In the genomic region with DNA sequence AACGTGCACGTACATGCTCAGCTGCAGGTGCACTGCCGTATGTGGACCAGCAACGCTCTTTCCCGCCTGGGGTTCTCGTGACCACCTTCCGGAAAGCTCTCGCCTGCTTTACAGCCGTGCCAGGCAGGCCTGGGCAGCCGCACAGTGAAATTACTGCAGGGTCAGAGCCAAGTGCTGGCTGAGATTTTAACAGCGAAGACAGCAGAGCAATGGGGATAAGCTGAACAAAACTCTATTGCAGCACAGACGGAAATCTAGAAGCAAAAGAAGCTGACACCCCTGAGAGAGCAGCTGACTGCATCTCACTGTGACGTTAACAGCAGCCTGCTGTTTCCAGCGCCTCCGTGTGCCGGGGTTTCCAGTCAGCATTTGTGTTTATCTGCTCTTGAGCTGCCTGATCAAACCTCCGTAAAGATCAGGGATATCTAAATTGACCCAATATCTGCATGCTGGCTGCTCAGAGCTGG, we compare ENCODE assay signal across 8 cellular contexts.
DNase-seq lines count a peak whose midpoint lies in the region; ATAC-seq and TF ChIP-seq lines count a peak whose summit lies in the region.

No MANE protein-coding gene starts in this region.

- DNase-seq in Ammon's horn (ENCODE audit: low spot score) (peak; percentile 72), globus pallidus (ENCODE audit: low spot score) (peak; percentile 68), osteoblast (ENCODE audit: insufficient read length, low spot score, missing footprints) (peak; percentile 49), DMS 273 treated with DMSO at 0.1 percent for 48 hours (lab: John Stamatoyannopoulos, UW) (no peak)
- no peak for DNase-seq in activated CD4-positive, alpha-beta T cell treated with anti-CD3 and anti-CD28 coated beads for 48 hours
- DNase-seq in stimulated activated CD4-positive, alpha-beta T cell treated with anti-CD3 and anti-CD28 coated beads, Interleukin-2, amount 100 ng/mL, for 48 hours: no peak

- peak overlapping the region; percentile 68 for H3K4me2 ChIP-seq in OCI-LY3 (ENCODE audit: low read length)
- H3K4me2 ChIP-seq in osteoblast (ENCODE audit: insufficient read depth, low read length): no peak overlapping the region

- H3K36me3 ChIP-seq in OCI-LY3 (replicated peaks; ENCODE audit: low read depth, low read length) (no peaks in the 10 kb centered on the region), osteoblast (ENCODE audit: insufficient read depth, low read length) (peaks cover 3% of the 10 kb centered on the region)

- ATAC-seq in GM18870 (IDR thresholded peaks at IDR 0.05; ENCODE audit: unreplicated experiment): no peak

- H3K4me1 ChIP-seq in OCI-LY3 (ENCODE audit: low read length): peaks cover 23% of the 10 kb centered on the region
- no peaks in the 10 kb centered on the region for H3K4me1 ChIP-seq in osteoblast (ENCODE audit: insufficient read depth, low read length)

- H3K27me3 ChIP-seq in OCI-LY3 (ENCODE audit: low read depth, low read length) (peaks cover 8% of the 10 kb centered on the region; the same call in 1 of the 2 replicates), osteoblast (ENCODE audit: insufficient read depth, low read length) (no peaks in the 10 kb centered on the region)

- no peak overlapping the region for H3K27ac ChIP-seq in OCI-LY3 (ENCODE audit: low read length)
- H3K27ac ChIP-seq in osteoblast (ENCODE audit: low read depth, low read length): no peak overlapping the region

- H4K20me1 ChIP-seq in OCI-LY3 (ENCODE audit: insufficient read depth, low read length) (no peaks in the 10 kb centered on the region), osteoblast (ENCODE audit: insufficient read depth, low read length) (peaks cover 54% of the 10 kb centered on the region)

- TF ChIP-seq CTCF in OCI-LY3 (IDR thresholded peaks at IDR 0.05; ENCODE audit: low read depth, low read length): no peak
- TF ChIP-seq CTCF in osteoblast (IDR thresholded peaks at IDR 0.05; ENCODE audit: extremely low read depth, low read depth, low read length): no peak

- H3K79me2 ChIP-seq in OCI-LY3 (ENCODE audit: low read length) (no peaks in the 10 kb centered on the region), osteoblast (ENCODE audit: insufficient read depth, low read length) (peaks cover 88% of the 10 kb centered on the region)

- H2AFZ ChIP-seq in OCI-LY3 (ENCODE audit: low read depth, low read length) (0 out of 2 replicates have a peak overlapping the region, but pooled peaks have one; percentile 67), osteoblast (ENCODE audit: low read length) (no peak overlapping the region)

- peak overlapping the region; percentile 26; the same call in 1 of the 2 replicates for H3K9ac ChIP-seq in OCI-LY3 (ENCODE audit: low read length)

- H3K9me3 ChIP-seq in OCI-LY3 (ENCODE audit: insufficient read depth, low read length): no peaks in the 10 kb centered on the region
- H3K9me3 ChIP-seq in osteoblast (ENCODE audit: low read depth, low read length): no peaks in the 10 kb centered on the region

- H3K4me3 ChIP-seq in OCI-LY3 (ENCODE audit: low read length) (peak overlapping the region; percentile 57), osteoblast (ENCODE audit: insufficient read depth, low read length) (no peak overlapping the region)

Comparison
In these comparisons a context has a peak if more than half of its experiments do, and no peak if none do; other contexts are left out.
1. DNase-seq: peak in Ammon's horn (single experiment), globus pallidus (single experiment) and osteoblast (single experiment); none in DMS 273 treated with DMSO at 0.1 percent for 48 hours (single experiment), activated CD4-positive, alpha-beta T cell treated with anti-CD3 and anti-CD28 coated beads for 48 hours (single experiment) and stimulated activated CD4-positive, alpha-beta T cell treated with anti-CD3 and anti-CD28 coated beads, Interleukin-2, amount 100 ng/mL, for 48 hours (0 of 2).